1 cellular context compared by ENCODE assay signal in genomic region chr17:47099987-47100711, GRCh38.
TF ChIP-seq lines count a peak whose summit lies in the region.

No MANE protein-coding gene starts in this region.

TF ChIP-seq in K562, 482 proteins besides CTCF, POLR2A, EP300 and RAD21 (continued from another document and continues in another):
- TF ChIP-seq AFF1 (IDR thresholded peaks at IDR 0.05; ENCODE audit: low read depth in 1 of 2, partially characterized antibody in 2 of 2), result no peak
- no peak for TF ChIP-seq ZNF75A (CRISPR knock-in tag; IDR thresholded peaks at IDR 0.05)
- TF ChIP-seq FOXA3 (CRISPR knock-in tag; conservative IDR thresholded peaks at IDR 0.05 in 1 of 2, IDR thresholded peaks at IDR 0.05 in 1 of 2), result no peak
- peak in 1 of 2 experiments; percentile 48; a peak in 1 of 4 replicates for TF ChIP-seq HDAC1 (IDR thresholded peaks at IDR 0.05)
- TF ChIP-seq BCLAF1 (IDR thresholded peaks at IDR 0.05; ENCODE audit: borderline replicate concordance in 1 of 2, control insufficient read depth in 1 of 2, low read depth in 2 of 2, low read length in 1 of 2), result no peak
- TF ChIP-seq ZMIZ1 (IDR thresholded peaks at IDR 0.05; ENCODE audit: low read depth in 2 of 2, low read length in 2 of 2), result no peak
- TF ChIP-seq E2F4 (CRISPR knock-in tag; IDR thresholded peaks at IDR 0.05; ENCODE audit: low read depth), result no peak
- peak; percentile 88 for TF ChIP-seq RBM25 (IDR thresholded peaks at IDR 0.05; ENCODE audit: low read depth, low read length, severe bottlenecking)
- TF ChIP-seq POLR2G (IDR thresholded peaks at IDR 0.05; ENCODE audit: low read depth, low read length), result peak; percentile 77
- no peak for TF ChIP-seq ZBED1 (IDR thresholded peaks at IDR 0.05)
- no peak for TF ChIP-seq SMAD3 (CRISPR knock-in tag; conservative IDR thresholded peaks at IDR 0.05)
- no peak for TF ChIP-seq GTF2B (IDR thresholded peaks at IDR 0.05; ENCODE audit: extremely low read depth, insufficient read length)
- TF ChIP-seq NCOA6 (IDR thresholded peaks at IDR 0.05), result no peak
- peak in 1 of 2 experiments; percentile 42; a peak in 1 of 4 replicates for TF ChIP-seq NRF1 (conservative IDR thresholded peaks at IDR 0.05 in 1 of 2, IDR thresholded peaks at IDR 0.05 in 1 of 2)
- TF ChIP-seq ZNF77 (CRISPR knock-in tag; IDR thresholded peaks at IDR 0.05), result no peak
- no peak for TF ChIP-seq PTBP1 (IDR thresholded peaks at IDR 0.05; ENCODE audit: low read depth, low read length)
- no peak for TF ChIP-seq ZNF3 (CRISPR knock-in tag; IDR thresholded peaks at IDR 0.05)
- peak; percentile 11 for TF ChIP-seq TBP (optimal IDR thresholded peaks at IDR 0.05; ENCODE audit: low read depth, low read length)
- TF ChIP-seq FOS (IDR thresholded peaks at IDR 0.05; ENCODE audit: extremely low read depth, insufficient read length), result peak; percentile 91
- TF ChIP-seq ZFPM2 (CRISPR knock-in tag; IDR thresholded peaks at IDR 0.05), result no peak
- TF ChIP-seq ZNF232 (CRISPR knock-in tag; IDR thresholded peaks at IDR 0.05), result no peak
- no peak for TF ChIP-seq CREB3L1 (IDR thresholded peaks at IDR 0.05; ENCODE audit: borderline replicate concordance, low read depth)
- TF ChIP-seq TAF15 (IDR thresholded peaks at IDR 0.05; ENCODE audit: low read depth, low read length), result no peak
- TF ChIP-seq ZNF778 (CRISPR knock-in tag; IDR thresholded peaks at IDR 0.05), result no peak
- peak; percentile 71 for TF ChIP-seq MTA3 (IDR thresholded peaks at IDR 0.05; ENCODE audit: borderline replicate concordance)
- no peak for TF ChIP-seq PHTF2 (CRISPR knock-in tag; IDR thresholded peaks at IDR 0.05)
- TF ChIP-seq STAT6 (CRISPR knock-in tag; IDR thresholded peaks at IDR 0.05), result no peak
- TF ChIP-seq ZSCAN29 (IDR thresholded peaks at IDR 0.05), result no peak
- TF ChIP-seq CTBP1 (IDR thresholded peaks at IDR 0.05; ENCODE audit: borderline replicate concordance), result peak; percentile 50; the same call in 1 of the 2 replicates
- TF ChIP-seq THAP7 (CRISPR knock-in tag; IDR thresholded peaks at IDR 0.05), result no peak
- TF ChIP-seq SAFB2 (IDR thresholded peaks at IDR 0.05; ENCODE audit: borderline replicate concordance, low read depth, low read length, severe bottlenecking), result no peak
- TF ChIP-seq ZHX1 (conservative IDR thresholded peaks at IDR 0.05; ENCODE audit: low read length), result no peak
- no peak for TF ChIP-seq ZNF699 (CRISPR knock-in tag; IDR thresholded peaks at IDR 0.05; ENCODE audit: insufficient replicate concordance)
- no peak for TF ChIP-seq NFATC3 (IDR thresholded peaks at IDR 0.05)
- no peak for TF ChIP-seq ZNF79 (CRISPR knock-in tag; IDR thresholded peaks at IDR 0.05; ENCODE audit: low read depth)
- no peak for TF ChIP-seq MEF2A (IDR thresholded peaks at IDR 0.05; ENCODE audit: control insufficient read depth, low read depth, low read length)
- no peak for TF ChIP-seq ZNF41 (CRISPR knock-in tag; conservative IDR thresholded peaks at IDR 0.05)
- TF ChIP-seq ESRRB (CRISPR knock-in tag; IDR thresholded peaks at IDR 0.05; ENCODE audit: borderline replicate concordance), result no peak
- TF ChIP-seq ZC3H8 (IDR thresholded peaks at IDR 0.05), result no peak
- TF ChIP-seq THRB (CRISPR knock-in tag; conservative IDR thresholded peaks at IDR 0.05), result no peak
